ENCODE assay signal across 1 cellular context in the genomic region with DNA sequence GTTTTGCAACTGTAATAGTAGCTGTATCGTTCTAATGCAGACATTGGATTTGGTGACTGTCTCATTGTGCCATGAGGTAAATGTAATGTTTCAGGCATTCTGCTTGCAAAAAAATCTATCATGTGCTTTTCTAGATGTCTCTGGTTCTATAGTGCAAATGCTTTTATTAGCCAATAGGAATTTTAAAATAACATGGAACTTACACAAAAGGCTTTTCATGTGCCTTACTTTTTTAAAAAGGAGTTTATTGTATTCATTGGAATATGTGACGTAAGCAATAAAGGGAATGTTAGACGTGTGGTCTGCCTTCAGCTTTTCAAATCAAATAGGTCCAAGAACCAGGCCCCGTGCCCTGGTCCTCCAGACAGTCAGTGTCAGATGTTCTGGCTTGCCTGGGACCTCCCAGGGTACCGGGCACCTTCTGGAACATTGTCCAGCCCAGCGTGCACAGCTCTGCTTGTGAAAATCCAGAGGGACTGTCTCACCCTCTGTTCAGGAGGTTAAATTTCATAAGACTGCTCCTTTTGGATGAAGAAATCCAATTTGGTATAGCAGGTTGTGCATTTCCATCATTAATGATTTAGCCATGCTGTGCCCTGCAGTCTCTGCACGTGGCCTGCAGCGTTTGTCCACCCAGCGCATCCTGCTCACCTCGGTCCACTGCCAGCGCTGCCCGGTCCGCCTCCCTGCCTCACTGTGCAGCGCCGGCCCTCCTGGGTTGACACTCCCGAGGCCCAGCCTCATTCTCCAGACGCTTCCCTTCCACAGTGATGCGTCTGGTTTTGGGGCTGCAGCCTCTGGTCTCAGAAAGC.
TF ChIP-seq lines count a peak whose summit lies in the region.

No MANE protein-coding gene starts in this region.

TF ChIP-seq in K562, 482 proteins besides CTCF, POLR2A, EP300 and RAD21:
- no peak for TF ChIP-seq ZNF707 (CRISPR knock-in tag; conservative IDR thresholded peaks at IDR 0.05)
- TF ChIP-seq, protein P1, sequence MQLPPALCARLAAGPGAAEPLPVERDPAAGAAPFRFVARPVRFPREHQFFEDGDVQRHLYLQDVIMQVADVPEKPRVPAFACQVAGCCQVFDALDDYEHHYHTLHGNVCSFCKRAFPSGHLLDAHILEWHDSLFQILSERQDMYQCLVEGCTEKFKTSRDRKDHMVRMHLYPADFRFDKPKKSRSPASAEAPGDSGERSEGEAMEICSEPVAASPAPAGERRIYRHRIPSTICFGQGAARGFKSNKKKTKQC (CRISPR knock-in tag; IDR thresholded peaks at IDR 0.05), result no peak
- TF ChIP-seq PTRF (tag; IDR thresholded peaks at IDR 0.05), result no peak
